17 cellular contexts compared by ENCODE assay signal in genomic region chr1:100793661-100794060, GRCh38.
"Had no signal": no experiment of that assay in that cellular context is flagged by ENCODE, and none has a peak within 500 bp of the region (broad histone marks: within the 10 kb centered on the region; RNA-seq: fewer than 3 reads in every experiment).

No MANE protein-coding gene starts in this region.

- H3K4me1 ChIP-seq: foreskin keratinocyte, tibial artery had no signal

- H3K27me3 ChIP-seq: foreskin keratinocyte, tibial artery had no signal

- H3K27ac Mint-ChIP-seq: activated naive CD4-positive, alpha-beta T cell treated with anti-CD3 and anti-CD28 coated beads, Interleukin-2, amount 50 U/mL, for 72 hours; immature natural killer cell; naive thymus-derived CD8-positive, alpha-beta T cell; stimulated activated effector memory CD8-positive, alpha-beta T cell treated with anti-CD3 and anti-CD28 coated beads, Interleukin-12 subunit alpha, Interleukin-12 subunit beta, amount 100 ng/mL, for 72 hours had no signal

- H3K4me1 Mint-ChIP-seq: immature natural killer cell; naive thymus-derived CD8-positive, alpha-beta T cell; stimulated activated effector memory CD8-positive, alpha-beta T cell treated with anti-CD3 and anti-CD28 coated beads, Interleukin-12 subunit alpha, Interleukin-12 subunit beta, amount 100 ng/mL, for 72 hours had no signal

- FAIRE-seq: endometrium had no signal

- H3K4me3 ChIP-seq: dorsolateral prefrontal cortex, mucosa of descending colon, smooth muscle cell, tibial artery had no signal

- H3K9me3 Mint-ChIP-seq: activated naive CD4-positive, alpha-beta T cell treated with anti-CD3 and anti-CD28 coated beads, Interleukin-2, amount 50 U/mL, for 72 hours; immature natural killer cell; naive thymus-derived CD8-positive, alpha-beta T cell; stimulated activated effector memory CD8-positive, alpha-beta T cell treated with anti-CD3 and anti-CD28 coated beads, Interleukin-12 subunit alpha, Interleukin-12 subunit beta, amount 100 ng/mL, for 72 hours had no signal

- H3K27ac ChIP-seq: dorsolateral prefrontal cortex, foreskin keratinocyte, tibial artery had no signal

- H3K4me3 Mint-ChIP-seq: brain; immature natural killer cell; naive thymus-derived CD8-positive, alpha-beta T cell; stimulated activated effector memory CD8-positive, alpha-beta T cell treated with anti-CD3 and anti-CD28 coated beads, Interleukin-12 subunit alpha, Interleukin-12 subunit beta, amount 100 ng/mL, for 72 hours had no signal

- H3K36me3 ChIP-seq: tibial artery had no signal

- H3K36me3 Mint-ChIP-seq: activated naive CD4-positive, alpha-beta T cell treated with anti-CD3 and anti-CD28 coated beads, Interleukin-2, amount 50 U/mL, for 72 hours; brain; immature natural killer cell; naive thymus-derived CD8-positive, alpha-beta T cell; stimulated activated effector memory CD8-positive, alpha-beta T cell treated with anti-CD3 and anti-CD28 coated beads, Interleukin-12 subunit alpha, Interleukin-12 subunit beta, amount 100 ng/mL, for 72 hours had no signal

- H3K9me3 ChIP-seq: mucosa of descending colon, tibial artery had no signal

- DNase-seq: activated T-cell treated with anti-CD3 and anti-CD28 coated beads, Interleukin-2, amount 50 U/mL, for 1 hour; amniotic stem cell; cerebellar nuclear complex; dorsolateral prefrontal cortex; foreskin keratinocyte; immature natural killer cell; mucosa of descending colon; naive thymus-derived CD8-positive, alpha-beta T cell; posterior cingulate gyrus; right cardiac atrium; tibial artery had no signal

- ATAC-seq: activated CD4-positive, CD25-positive, alpha-beta regulatory T cell treated with anti-CD3 and anti-CD28 coated beads, Interleukin-2, amount 50 U/mL, for 24 hours; activated naive CD4-positive, alpha-beta T cell treated with anti-CD3 and anti-CD28 coated beads, Interleukin-2, amount 50 U/mL, for 72 hours; foreskin keratinocyte; mucosa of descending colon; naive thymus-derived CD8-positive, alpha-beta T cell; right cardiac atrium; stimulated activated effector memory CD8-positive, alpha-beta T cell treated with anti-CD3 and anti-CD28 coated beads, Interleukin-12 subunit alpha, Interleukin-12 subunit beta, amount 100 ng/mL, for 72 hours had no signal

- H3K27me3 Mint-ChIP-seq: brain had no signal
